Comparison of ENCODE assay signal across 1 cellular context in the genomic region with DNA sequence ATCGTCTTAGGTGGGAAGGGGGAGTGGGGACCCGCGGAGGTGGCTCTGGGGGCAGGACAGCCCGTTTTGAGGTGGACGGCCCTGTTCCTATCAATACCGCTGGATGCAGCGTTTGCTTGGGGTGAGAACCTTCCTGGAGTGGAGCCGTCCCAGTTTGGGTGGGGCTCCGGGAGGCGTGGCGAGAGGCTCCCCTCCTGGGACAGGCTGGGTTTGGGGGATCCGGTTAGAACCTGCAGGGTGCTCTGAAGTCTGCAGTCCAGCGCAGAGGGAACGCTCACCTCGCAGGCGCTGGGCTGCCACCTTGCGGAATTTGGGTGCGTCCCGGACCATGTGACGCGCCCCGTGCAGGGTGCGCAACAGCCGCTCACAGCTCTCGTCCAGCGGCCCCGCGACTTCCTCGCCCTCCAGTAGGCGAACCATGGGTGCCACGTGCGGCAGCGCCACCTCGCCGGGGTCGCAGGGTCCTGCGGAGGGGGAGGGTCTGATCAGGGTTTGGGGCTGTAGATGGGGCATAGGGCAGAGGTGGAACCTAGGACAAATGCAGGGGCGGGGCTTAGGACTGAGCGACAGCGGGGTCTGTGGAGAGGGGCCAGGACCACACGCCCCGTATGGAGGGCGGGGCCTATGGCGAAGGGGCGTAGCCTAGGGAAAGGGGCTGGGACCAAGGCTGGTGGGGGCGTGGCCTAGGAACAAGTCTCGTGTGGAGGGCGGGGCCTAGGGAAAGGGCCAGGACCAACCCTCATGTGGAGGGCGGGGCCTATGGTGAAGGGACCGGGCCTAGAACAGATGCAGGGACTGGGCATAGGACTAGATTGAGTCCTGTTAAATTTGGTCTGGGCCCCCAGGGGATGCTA.
A peak's percentile ranks its signal among the peaks of the same experiment; 100 is the strongest.
TF ChIP-seq lines count a peak whose summit lies in the region.

No MANE protein-coding gene starts in this region.

TF ChIP-seq in A549, 52 proteins besides CTCF, POLR2A, EP300 and RAD21:
- peak; percentile 41 for TF ChIP-seq BHLHE40 (IDR thresholded peaks at IDR 0.05; ENCODE audit: low read depth, low read length)
- no peak for TF ChIP-seq EHF (CRISPR knock-in tag; IDR thresholded peaks at IDR 0.05)
